ENCODE assay signal across 9 cellular contexts in the genomic region with DNA sequence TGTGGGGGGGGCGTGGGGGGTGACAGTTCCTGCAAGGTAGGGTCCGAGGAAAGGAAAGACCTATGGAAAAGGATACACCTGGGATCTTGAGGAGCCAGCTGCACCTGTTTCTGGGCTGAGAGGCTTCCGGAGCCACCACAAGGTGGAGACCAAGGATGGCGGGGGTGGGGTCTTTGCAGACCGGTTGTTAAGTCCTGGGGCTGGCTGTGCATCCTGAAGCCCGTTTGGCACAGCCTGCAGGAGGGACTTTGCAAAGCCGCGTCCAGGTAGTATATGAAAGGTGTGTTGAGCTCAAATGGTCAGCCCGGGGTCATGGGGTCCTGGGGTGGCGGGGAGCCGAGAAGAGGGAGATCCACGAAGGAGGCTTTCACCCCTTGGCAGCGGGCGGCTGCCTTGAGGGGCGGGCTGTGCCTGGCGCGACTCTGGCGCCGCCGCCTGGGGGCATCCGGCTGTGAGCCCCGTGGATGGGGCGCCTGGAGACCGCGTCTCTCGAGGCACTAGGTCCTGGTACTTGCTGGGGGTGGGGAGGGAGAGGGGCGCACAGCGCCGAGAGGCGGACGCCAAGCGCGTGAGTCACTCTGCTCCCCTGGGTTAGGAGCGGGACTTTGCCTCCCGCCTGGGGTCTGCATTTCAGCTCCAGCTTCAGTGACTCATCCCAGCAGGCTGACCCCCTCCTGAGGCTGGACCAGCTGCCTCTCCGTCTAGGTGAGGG. TPM values are rescaled to one million over a fixed set of nuclear protein-coding genes. Genes with fewer than 3 reads are reported as not detected.
DNase-seq lines count a peak whose midpoint lies in the region; ATAC-seq and TF ChIP-seq lines count a peak whose summit lies in the region.
"Had no signal": no experiment of that assay in that cellular context is flagged by ENCODE, and none has a peak within 500 bp of the region (broad histone marks: within the 10 kb centered on the region; RNA-seq: fewer than 3 reads in every experiment).

No MANE protein-coding gene starts in this region.

- in situ Hi-C loops in GM13976 (cut with MboI; ENCODE audit: low sequenced_read_pairs, unreplicated experiment), result no loop called here

- H3K4me3 ChIP-seq in fibroblast of the aortic adventitia (ENCODE audit: low read depth, low read length), result peak overlapping the region; percentile 52
- H3K4me3 ChIP-seq in skeletal muscle cell (ENCODE audit: low read depth, low read length), result peak overlapping the region; percentile 30

- TF ChIP-seq CTCF in fibroblast of the aortic adventitia (IDR thresholded peaks at IDR 0.05; ENCODE audit: insufficient read depth, low read length) (peak; percentile 21), GM13976 (IDR thresholded peaks at IDR 0.05; ENCODE audit: borderline replicate concordance, control extremely low read depth, extremely low read depth, insufficient read depth, missing control alignments) (no peak)

- peak; percentile 91 for ATAC-seq in SK-N-SH treated with all-trans-retinoic acid at 6 μM for 48 hours

- DNase-seq in activated T-cell treated with anti-CD3 and anti-CD28 coated beads for 48 hours (ENCODE audit: low read depth) (peak; percentile 4), activated T-cell treated with anti-CD3 and anti-CD28 coated beads for 4 hours (no peak), fibroblast of the aortic adventitia (ENCODE audit: low read depth) (peak; percentile 6), skeletal muscle cell (ENCODE audit: low read depth) (no peak), RKO (ENCODE audit: low spot score) (no peak), GM13976 (ENCODE audit: low spot score) (no peak), T-helper 1 cell (no peak)
- DNase-seq: DND-41 had no signal

TF ChIP-seq in SK-N-SH treated with all-trans-retinoic acid at 6 μM for 48 hours, 23 proteins besides CTCF, POLR2A, EP300 and RAD21:
- no peak for TF ChIP-seq ZFP3 (CRISPR knock-in tag; IDR thresholded peaks at IDR 0.05)
- TF ChIP-seq TSHZ2 (CRISPR knock-in tag; IDR thresholded peaks at IDR 0.05), result no peak
- no peak for TF ChIP-seq ZC3H10 (CRISPR knock-in tag; IDR thresholded peaks at IDR 0.05)
- no peak for TF ChIP-seq PATZ1 (CRISPR knock-in tag; IDR thresholded peaks at IDR 0.05; ENCODE audit: borderline replicate concordance)
- no peak for TF ChIP-seq ZNF8 (CRISPR knock-in tag; IDR thresholded peaks at IDR 0.05)
- TF ChIP-seq SNAI2 (CRISPR knock-in tag; IDR thresholded peaks at IDR 0.05), result no peak
- TF ChIP-seq ESRRG (CRISPR knock-in tag; IDR thresholded peaks at IDR 0.05), result no peak
- TF ChIP-seq, protein P1, sequence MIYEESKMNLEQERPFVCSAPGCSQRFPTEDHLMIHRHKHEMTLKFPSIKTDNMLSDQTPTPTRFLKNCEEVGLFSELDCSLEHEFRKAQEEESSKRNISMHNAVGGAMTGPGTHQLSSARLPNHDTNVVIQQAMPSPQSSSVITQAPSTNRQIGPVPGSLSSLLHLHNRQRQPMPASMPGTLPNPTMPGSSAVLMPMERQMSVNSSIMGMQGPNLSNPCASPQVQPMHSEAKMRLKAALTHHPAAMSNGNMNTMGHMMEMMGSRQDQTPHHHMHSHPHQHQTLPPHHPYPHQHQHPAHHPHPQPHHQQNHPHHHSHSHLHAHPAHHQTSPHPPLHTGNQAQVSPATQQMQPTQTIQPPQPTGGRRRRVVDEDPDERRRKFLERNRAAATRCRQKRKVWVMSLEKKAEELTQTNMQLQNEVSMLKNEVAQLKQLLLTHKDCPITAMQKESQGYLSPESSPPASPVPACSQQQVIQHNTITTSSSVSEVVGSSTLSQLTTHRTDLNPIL (CRISPR knock-in tag; IDR thresholded peaks at IDR 0.05; ENCODE audit: low read depth), result no peak
- no peak for TF ChIP-seq ISL1 (CRISPR knock-in tag; IDR thresholded peaks at IDR 0.05)
- TF ChIP-seq, protein P2, sequence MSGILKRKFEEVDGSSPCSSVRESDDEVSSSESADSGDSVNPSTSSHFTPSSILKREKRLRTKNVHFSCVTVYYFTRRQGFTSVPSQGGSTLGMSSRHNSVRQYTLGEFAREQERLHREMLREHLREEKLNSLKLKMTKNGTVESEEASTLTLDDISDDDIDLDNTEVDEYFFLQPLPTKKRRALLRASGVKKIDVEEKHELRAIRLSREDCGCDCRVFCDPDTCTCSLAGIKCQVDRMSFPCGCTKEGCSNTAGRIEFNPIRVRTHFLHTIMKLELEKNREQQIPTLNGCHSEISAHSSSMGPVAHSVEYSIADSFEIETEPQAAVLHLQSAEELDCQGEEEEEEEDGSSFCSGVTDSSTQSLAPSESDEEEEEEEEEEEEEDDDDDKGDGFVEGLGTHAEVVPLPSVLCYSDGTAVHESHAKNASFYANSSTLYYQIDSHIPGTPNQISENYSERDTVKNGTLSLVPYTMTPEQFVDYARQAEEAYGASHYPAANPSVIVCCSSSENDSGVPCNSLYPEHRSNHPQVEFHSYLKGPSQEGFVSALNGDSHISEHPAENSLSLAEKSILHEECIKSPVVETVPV (CRISPR knock-in tag; IDR thresholded peaks at IDR 0.05), result no peak
- TF ChIP-seq, protein P3, sequence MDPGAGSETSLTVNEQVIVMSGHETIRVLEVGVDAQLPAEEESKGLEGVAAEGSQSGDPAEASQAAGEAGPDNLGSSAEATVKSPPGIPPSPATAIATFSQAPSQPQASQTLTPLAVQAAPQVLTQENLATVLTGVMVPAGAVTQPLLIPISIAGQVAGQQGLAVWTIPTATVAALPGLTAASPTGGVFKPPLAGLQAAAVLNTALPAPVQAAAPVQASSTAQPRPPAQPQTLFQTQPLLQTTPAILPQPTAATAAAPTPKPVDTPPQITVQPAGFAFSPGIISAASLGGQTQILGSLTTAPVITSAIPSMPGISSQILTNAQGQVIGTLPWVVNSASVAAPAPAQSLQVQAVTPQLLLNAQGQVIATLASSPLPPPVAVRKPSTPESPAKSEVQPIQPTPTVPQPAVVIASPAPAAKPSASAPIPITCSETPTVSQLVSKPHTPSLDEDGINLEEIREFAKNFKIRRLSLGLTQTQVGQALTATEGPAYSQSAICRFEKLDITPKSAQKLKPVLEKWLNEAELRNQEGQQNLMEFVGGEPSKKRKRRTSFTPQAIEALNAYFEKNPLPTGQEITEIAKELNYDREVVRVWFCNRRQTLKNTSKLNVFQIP (CRISPR knock-in tag; IDR thresholded peaks at IDR 0.05; ENCODE audit: borderline replicate concordance, low read depth), result no peak
- TF ChIP-seq ZFP30 (CRISPR knock-in tag; IDR thresholded peaks at IDR 0.05), result no peak
- TF ChIP-seq ZNF70 (CRISPR knock-in tag; IDR thresholded peaks at IDR 0.05), result no peak
- TF ChIP-seq ZNF565 (CRISPR knock-in tag; conservative IDR thresholded peaks at IDR 0.05; ENCODE audit: low read depth), result no peak
- TF ChIP-seq PPARA (CRISPR knock-in tag; IDR thresholded peaks at IDR 0.05; ENCODE audit: borderline replicate concordance), result no peak
- no peak for TF ChIP-seq TOX (CRISPR knock-in tag; IDR thresholded peaks at IDR 0.05; ENCODE audit: borderline replicate concordance)
- no peak for TF ChIP-seq BACH2 (CRISPR knock-in tag; IDR thresholded peaks at IDR 0.05; ENCODE audit: borderline replicate concordance)
- TF ChIP-seq CSDC2 (CRISPR knock-in tag; IDR thresholded peaks at IDR 0.05), result no peak

RNA-seq across cellular contexts. Expression of gene DYNLT3, which starts 58.2 kb away (rescaled TPM):
- total RNA-seq in fibroblast of the aortic adventitia (ENCODE audit: low replicate concordance), result 19.4 and 64.2 TPM in 2 replicates

Comparison
In these comparisons a context has a peak if more than half of its experiments do, and no peak if none do; other contexts are left out.
1. DNase-seq: peak in activated T-cell treated with anti-CD3 and anti-CD28 coated beads for 48 hours (single experiment) and fibroblast of the aortic adventitia (single experiment); none in activated T-cell treated with anti-CD3 and anti-CD28 coated beads for 4 hours (single experiment), skeletal muscle cell (single experiment), RKO (single experiment), GM13976 (single experiment) and T-helper 1 cell (0 of 5).